14 cellular contexts compared by ENCODE assay signal in the genomic region with DNA sequence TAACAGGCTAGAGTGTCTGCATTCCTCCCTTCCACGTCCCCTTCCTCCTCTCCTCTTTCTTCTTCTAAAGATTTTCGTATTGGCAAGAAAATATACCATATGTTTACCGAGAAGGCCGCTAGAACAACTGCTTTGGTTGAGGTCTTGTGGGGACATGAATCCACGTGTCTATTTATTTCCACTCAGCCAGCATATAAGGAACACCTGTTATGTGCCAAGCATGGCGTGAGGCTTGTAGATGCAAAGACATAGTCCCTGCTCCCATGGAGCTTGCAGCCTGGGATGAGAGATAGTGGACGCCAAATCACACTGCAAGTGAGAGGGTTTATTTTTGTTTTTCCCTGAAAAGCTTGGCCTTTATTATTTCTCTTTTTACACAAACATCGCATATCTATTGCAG. TPM values are rescaled to one million over a fixed set of nuclear protein-coding genes. Genes with fewer than 3 reads are reported as not detected.
A peak's percentile ranks its signal among the peaks of the same experiment; 100 is the strongest.
DNase-seq lines count a peak whose midpoint lies in the region.
"Had no signal": no experiment of that assay in that cellular context is flagged by ENCODE, and none has a peak within 500 bp of the region (broad histone marks: within the 10 kb centered on the region; RNA-seq: fewer than 3 reads in every experiment).

No MANE protein-coding gene starts in this region.

- DNase-seq in DMS 273 (lab: John Stamatoyannopoulos, UW; ENCODE audit: unreplicated experiment), result peak; percentile 95
- DNase-seq in NCI-H1694 treated with DMSO at 0.1 percent for 48 hours (lab: John Stamatoyannopoulos, UW), result peak; percentile 90
- DNase-seq in NCI-H524 treated with DMSO at 0.1 percent for 48 hours (lab: John Stamatoyannopoulos, UW), result peak; percentile 54
- peak; percentile 51 for DNase-seq in cerebellum (ENCODE audit: low spot score)
- DNase-seq in central memory CD4-positive, alpha-beta T cell, result no peak
- no peak for DNase-seq in H4 (ENCODE audit: low spot score)
- DNase-seq in CD1c-positive myeloid dendritic cell (ENCODE audit: extremely low spot score), result no peak
- DNase-seq: EL, NCI-H1930, T-helper 9 cell had no signal

RNA-seq across cellular contexts. Expression of a gene that starts 57.1 kb away (rescaled TPM):
- 11.9 TPM for total RNA-seq in cerebellum
- not detected in 2 replicates for total RNA-seq in H4 (2014; rRNA removed; shearing (Covaris generic))
- total RNA-seq: NCI-H460; Right ventricle myocardium inferior; SK-MEL-5; T-helper 1 cell treated with Interleukin-12 subunit alpha and Interleukin-12 subunit beta and Interleukin-4 antibody, amounts not matched to agents 30 ng/mL and 1 ng/mL, for 36 hours had no signal

Comparison
In these comparisons a context has a peak if more than half of its experiments do, and no peak if none do; other contexts are left out.
1. DNase-seq: peak in DMS 273 (single experiment), NCI-H1694 treated with DMSO at 0.1 percent for 48 hours (single experiment), NCI-H524 treated with DMSO at 0.1 percent for 48 hours (single experiment) and cerebellum (single experiment); none in central memory CD4-positive, alpha-beta T cell (single experiment), H4 (single experiment) and CD1c-positive myeloid dendritic cell (single experiment).
2. RNA of a gene that starts 57.1 kb away (total RNA-seq): 11.9 TPM in cerebellum (single experiment); not detected in H4; every median in the first group is over 10 times any median in the second.